Comparison of ENCODE assay signal across 16 cellular contexts in the genomic region with DNA sequence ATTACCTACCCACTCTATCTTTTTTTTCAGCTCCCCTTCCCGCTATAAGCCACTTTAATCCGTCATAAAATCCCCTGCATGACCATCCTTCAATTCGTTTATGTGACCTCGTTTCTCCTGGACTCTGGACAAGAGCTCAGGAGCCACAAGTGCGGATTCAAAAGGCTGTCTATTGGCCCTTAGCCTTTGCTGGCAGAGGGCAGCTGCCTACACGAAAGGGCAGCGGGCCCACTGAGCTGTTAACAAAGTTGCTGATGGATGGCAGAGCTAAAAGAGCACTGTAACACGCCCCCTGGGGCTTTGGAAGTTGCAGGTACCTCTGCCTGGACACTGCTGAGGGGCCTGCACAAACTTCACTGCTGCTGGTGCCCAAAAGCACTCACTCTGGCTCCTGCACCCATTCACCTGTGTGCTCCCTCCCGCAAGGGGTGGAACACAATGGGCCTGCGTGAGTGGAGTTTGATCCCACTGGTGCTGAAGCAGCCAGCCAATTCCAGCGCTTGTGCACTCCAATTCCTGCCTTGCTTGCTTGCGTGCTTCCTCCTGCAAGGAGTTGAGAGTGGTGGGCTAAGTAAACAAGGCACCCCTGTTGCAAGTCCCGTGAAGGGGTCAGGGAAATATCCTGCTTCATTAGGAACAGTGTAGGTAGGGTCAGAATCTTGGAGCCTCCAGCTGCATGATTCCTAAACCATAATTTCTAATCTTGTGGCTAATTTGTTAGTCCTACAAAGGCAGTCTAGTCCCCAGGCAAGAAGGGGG. TPM values are rescaled to one million over a fixed set of nuclear protein-coding genes. Genes with fewer than 3 reads are reported as not detected.
A peak's percentile ranks its signal among the peaks of the same experiment; 100 is the strongest.
DNase-seq lines count a peak whose midpoint lies in the region; ATAC-seq and TF ChIP-seq lines count a peak whose summit lies in the region.
"Had no signal": no experiment of that assay in that cellular context is flagged by ENCODE, and none has a peak within 500 bp of the region (broad histone marks: within the 10 kb centered on the region; RNA-seq: fewer than 3 reads in every experiment).

No MANE protein-coding gene starts in this region.

- no peaks in the 10 kb centered on the region for H3K9me3 ChIP-seq in mammary epithelial cell (replicated peaks; ENCODE audit: insufficient read depth, low read length)
- no peaks in the 10 kb centered on the region for H3K9me3 ChIP-seq in SK-N-SH

- H3F3A ChIP-seq in SK-N-SH (replicated peaks; ENCODE audit: insufficient read depth) = no peaks in the 10 kb centered on the region

- no peaks in the 10 kb centered on the region for H3K9me3 Mint-ChIP-seq in MCF 10A (ENCODE audit: unreplicated experiment)
- peaks cover 6 to 7% of the 10 kb centered on the region in 2 donors for H3K9me3 Mint-ChIP-seq in stimulated activated naive B cell treated with anti-CD40 and anti-IgM and Interleukin-4, amounts not matched to agents 10 μg/mL and 1 μg/mL and 100 μg/mL, for 72 hours

- no peaks in the 10 kb centered on the region for H3K4me1 Mint-ChIP-seq in MCF 10A (ENCODE audit: insufficient read depth, unreplicated experiment)
- H3K4me1 Mint-ChIP-seq in stimulated activated naive B cell treated with anti-CD40 and anti-IgM and Interleukin-4, amounts not matched to agents 10 μg/mL and 1 μg/mL and 100 μg/mL, for 72 hours = peaks cover 9 to 10% of the 10 kb centered on the region in 2 donors

- intact Hi-C loops in mammary epithelial cell (cut with micrococcal nuclease) = no loop called here
- intact Hi-C loops in MCF 10A (cut with micrococcal nuclease) = no loop called here

- H3K27ac Mint-ChIP-seq in MCF 10A (ENCODE audit: low read depth, unreplicated experiment) = no peak overlapping the region
- H3K27ac Mint-ChIP-seq in stimulated activated naive B cell treated with anti-CD40 and anti-IgM and Interleukin-4, amounts not matched to agents 10 μg/mL and 1 μg/mL and 100 μg/mL, for 72 hours = peak overlapping the region; percentile 5

- H3K27ac ChIP-seq in mammary epithelial cell (ENCODE audit: insufficient read depth, low read depth, low read length) (no peak overlapping the region), SK-N-SH (ENCODE audit: low read depth in 2 of 2, low read length in 1 of 2) (peak overlapping the region in 1 of 2 experiments; percentile 71; a peak in 2 of 4 replicates)
- H3K27ac ChIP-seq: 22Rv1, RWPE1 had no signal

- no peak for TF ChIP-seq EP300 in SK-N-SH (IDR thresholded peaks at IDR 0.05; ENCODE audit: borderline replicate concordance in 1 of 2, low read depth in 1 of 2, low read length in 1 of 2)

- BruUV-seq in mammary epithelial cell (replicated peaks; lab: Mats Ljungman, UMichigan) (no TSS peak), MCF 10A (replicated peaks; lab: Mats Ljungman, UMichigan) (no TSS peak)

- H3K4me1 ChIP-seq in mammary epithelial cell (ENCODE audit: insufficient read depth, low read length) (peaks cover 5% of the 10 kb centered on the region), SK-N-SH (ENCODE audit: control insufficient read depth in 1 of 2, insufficient read depth in 2 of 2, low read depth in 1 of 2, low read length in 1 of 2) (no peaks in the 10 kb centered on the region; a peak in 1 of 4 replicates)

- POLR2A ChIA-PET in MCF 10A (lab: Yijun Ruan, JAX) = interaction anchor here (0.9 kb wide), 1 partner anchor 21 kb away, joined by 3 read pairs; no protein-coding TSS in a partner anchor
- POLR2A ChIA-PET in SK-N-SH (lab: Yijun Ruan, JAX) = no interaction called here

- WGBS in mammary epithelial cell (ENCODE audit: low coverage, missing lambda C conversion rate) = 69% methylated on average over 12 of the region's 13 CpGs
- 61% methylated on average over 9 of the region's 13 CpGs for WGBS in SK-N-SH (ENCODE audit: low lambda C conversion rate)

- H3K9ac ChIP-seq in mammary epithelial cell (ENCODE audit: insufficient read depth, low read length) = no peak overlapping the region
- no peak overlapping the region; the same call in 1 of the 2 replicates for H3K9ac ChIP-seq in SK-N-SH

- no peak overlapping the region for H3K4me3 Mint-ChIP-seq in MCF 10A (ENCODE audit: unreplicated experiment)
- H3K4me3 Mint-ChIP-seq in stimulated activated naive B cell treated with anti-CD40 and anti-IgM and Interleukin-4, amounts not matched to agents 10 μg/mL and 1 μg/mL and 100 μg/mL, for 72 hours = no peak overlapping the region

- H3K4me2 ChIP-seq in mammary epithelial cell (ENCODE audit: insufficient read depth, low read depth, low read length) (no peak overlapping the region), SK-N-SH (0 out of 2 replicates have a peak overlapping the region, but pooled peaks have one; percentile 1)

- no peaks in the 10 kb centered on the region for H3K9me2 ChIP-seq in SK-N-SH

- H3K36me3 ChIP-seq in mammary epithelial cell (ENCODE audit: insufficient read depth, low read length) (no peaks in the 10 kb centered on the region), SK-N-SH (replicated peaks in 1 of 2; ENCODE audit: control insufficient read depth in 1 of 2, insufficient read depth in 2 of 2, low read length in 1 of 2) (no peaks in the 10 kb centered on the region)

- no peak for DNase-seq in mammary epithelial cell
- no peak for DNase-seq in MCF 10A (ENCODE audit: unreplicated experiment)
- no peak for DNase-seq in SK-N-SH
- peak; percentile 51 for DNase-seq in left lobe of liver (ENCODE audit: low spot score)
- no peak for DNase-seq in stimulated activated naive B cell treated with anti-CD40 and anti-IgM and Interleukin-4, amounts not matched to agents 10 μg/mL and 1 μg/mL and 100 μg/mL, for 72 hours
- no peak for DNase-seq in GOT3 (lab: John Stamatoyannopoulos, UW)
- DNase-seq: H7; NCI-H1436 treated with DMSO at 0.1 percent for 48 hours; NCI-H2081; NCI-H2227 treated with DMSO at 0.1 percent for 48 hours; NCI-H524 treated with DMSO at 0.1 percent for 48 hours; NK-92 treated with Interleukin-12 subunit alpha and Interleukin-12 subunit beta, amount 100 ng/mL, for 24 hours had no signal

- H2AFZ ChIP-seq in mammary epithelial cell (ENCODE audit: low read depth, low read length) (peak overlapping the region; percentile 7), SK-N-SH (ENCODE audit: low read depth) (peak overlapping the region; percentile 84; the same call in 1 of the 2 replicates)

- dilution Hi-C loops in mammary epithelial cell (cut with HindIII; ENCODE audit: low sequenced_read_pairs) = no loop called here

- H3K36me3 Mint-ChIP-seq in MCF 10A (ENCODE audit: insufficient read depth, unreplicated experiment) = no peaks in the 10 kb centered on the region
- peaks cover 5 to 8% of the 10 kb centered on the region in 2 donors for H3K36me3 Mint-ChIP-seq in stimulated activated naive B cell treated with anti-CD40 and anti-IgM and Interleukin-4, amounts not matched to agents 10 μg/mL and 1 μg/mL and 100 μg/mL, for 72 hours

- H3K27me3 Mint-ChIP-seq in MCF 10A (ENCODE audit: insufficient read depth, unreplicated experiment) = no peaks in the 10 kb centered on the region
- H3K27me3 Mint-ChIP-seq in stimulated activated naive B cell treated with anti-CD40 and anti-IgM and Interleukin-4, amounts not matched to agents 10 μg/mL and 1 μg/mL and 100 μg/mL, for 72 hours = peaks cover 5 to 7% of the 10 kb centered on the region in 2 donors

- ATAC-seq in left lobe of liver (peak; percentile 85), GM18868 (IDR thresholded peaks at IDR 0.05; ENCODE audit: unreplicated experiment) (no peak), GM21825 (IDR thresholded peaks at IDR 0.05; ENCODE audit: unreplicated experiment) (no peak)
- ATAC-seq in stimulated activated naive B cell treated with anti-CD40 and anti-IgM and Interleukin-4, amounts not matched to agents 10 μg/mL and 1 μg/mL and 100 μg/mL, for 72 hours (replicated peaks) = no peak

- CTCF ChIA-PET in mammary epithelial cell (lab: Charles Lee; ENCODE audit: low non-redundant PET) (interaction anchor here (0.6 kb wide), 1 partner anchor 12 kb away, joined by 31 read pairs; no protein-coding TSS in a partner anchor), MCF 10A (lab: Yijun Ruan, JAX) (interaction anchor here (0.8 to 1.4 kb wide), 2 partner anchors 27 to 36 kb away, joined by 3 to 4 read pairs; a partner anchor contains a TSS), SK-N-SH (lab: Yijun Ruan, JAX) (interaction anchor here (1.4 kb wide), 1 partner anchor 27 kb away, joined by 4 read pairs; no protein-coding TSS in a partner anchor)

- no peaks in the 10 kb centered on the region for H3K27me3 ChIP-seq in mammary epithelial cell (ENCODE audit: insufficient read depth, low read length)
- no peaks in the 10 kb centered on the region for H3K27me3 ChIP-seq in SK-N-SH (ENCODE audit: insufficient read depth)

- H4K20me1 ChIP-seq in mammary epithelial cell (ENCODE audit: insufficient read depth, low read length) (no peaks in the 10 kb centered on the region), SK-N-SH (ENCODE audit: insufficient read depth) (no peaks in the 10 kb centered on the region)

- no peaks in the 10 kb centered on the region for H3K79me2 ChIP-seq in mammary epithelial cell (ENCODE audit: insufficient read depth, low read length)
- no peaks in the 10 kb centered on the region for H3K79me2 ChIP-seq in SK-N-SH (ENCODE audit: insufficient read depth)

- in situ Hi-C loops in mammary epithelial cell (cut with MboI; ENCODE audit: low sequenced_read_pairs in 2 of 2) = no loop called here

- TF ChIP-seq CTCF in mammary epithelial cell (conservative IDR thresholded peaks at IDR 0.05 in 1 of 2, IDR thresholded peaks at IDR 0.05 in 1 of 2; ENCODE audit: extremely low read depth in 1 of 2, insufficient read depth in 1 of 2, low read depth in 1 of 2, low read length in 2 of 2) (no peak), MCF 10A (IDR thresholded peaks at IDR 0.05; ENCODE audit: unreplicated experiment) (no peak), SK-N-SH (IDR thresholded peaks at IDR 0.05) (no peak)

- H3K4me3 ChIP-seq in mammary epithelial cell (replicated peaks in 1 of 3; ENCODE audit: insufficient read depth in 1 of 3, low read depth in 2 of 3, low read length in 3 of 3) = no peak overlapping the region
- no peak overlapping the region for H3K4me3 ChIP-seq in SK-N-SH (ENCODE audit: low read depth in 2 of 2, low read length in 1 of 2)

- TF ChIP-seq RAD21 in SK-N-SH (IDR thresholded peaks at IDR 0.05; ENCODE audit: low read length) = no peak

RNA-seq across cellular contexts. Expression of a gene that starts 10.6 kb away (rescaled TPM):
- total RNA-seq in mammary epithelial cell (10 to 100 TPM; 24.1 to 35.2 TPM), MCF 10A (2022) (8.7 and 10.1 TPM in 2 replicates), left lobe of liver (2.5 TPM)
- polyA plus RNA-seq in mammary epithelial cell (11.2 TPM), SK-N-SH (2012; rRNA removed) (37.4 and 61.1 TPM in 2 replicates)
- 10.1 TPM for polyA minus RNA-seq in mammary epithelial cell
- 63.1 and 64.3 TPM in 2 replicates for polyA plus RNA-seq in SK-N-SH (2012; cell fraction: cytosol; rRNA removed)
- 23.4 and 39.3 TPM in 2 replicates for polyA plus RNA-seq in SK-N-SH (2012; cell fraction: nucleus; rRNA removed)

RNA-seq across cellular contexts. Expression of a gene that starts 36.0 kb away (rescaled TPM):
- total RNA-seq in mammary epithelial cell = 10 to 100 TPM; 36.1 to 52.2 TPM
- 20.4 TPM for polyA plus RNA-seq in mammary epithelial cell
- polyA minus RNA-seq in mammary epithelial cell = 70.1 TPM
- total RNA-seq in MCF 10A (2022) = 11.5 and 14.8 TPM in 2 replicates
- 18.8 and 25.1 TPM in 2 replicates for polyA plus RNA-seq in SK-N-SH (2012; rRNA removed)
- polyA plus RNA-seq in SK-N-SH (2012; cell fraction: cytosol; rRNA removed) = 28.2 and 31.7 TPM in 2 replicates
- 12.1 and 21.7 TPM in 2 replicates for polyA plus RNA-seq in SK-N-SH (2012; cell fraction: nucleus; rRNA removed)
- total RNA-seq in left lobe of liver = 10.9 TPM
